8 cellular contexts compared by ENCODE assay signal in genomic region chr4:122921971-122922876, GRCh38. TPM values are rescaled to one million over a fixed set of nuclear protein-coding genes. Genes with fewer than 3 reads are reported as not detected.
DNase-seq lines count a peak whose midpoint lies in the region; ATAC-seq, FAIRE-seq and TF ChIP-seq lines count a peak whose summit lies in the region.

TSS of gene NUDT6 (minus strand) at chr4:122922597. CDS start at chr4:122922572, 25 bp downstream.

- intact Hi-C loops in activated CD8-positive, alpha-beta T cell treated with anti-CD3 and anti-CD28 coated beads for 36 hours (cut with micrococcal nuclease), result loop anchor here (2.0 to 10.0 kb wide), 2 partner anchors 163 to 317 kb away; no protein-coding TSS in a partner anchor

- peak within 1 kb of the TSS; percentile 64 to 72 for H3K4me2 ChIP-seq in H1 (ENCODE audit: insufficient read depth in 1 of 2, low read depth in 2 of 2, low read length in 2 of 2)

- H3K4me3 ChIP-seq in H1 (ENCODE audit: extremely low read depth in 1 of 4, insufficient read depth in 2 of 4, low read depth in 3 of 4, low read length in 4 of 4), result peak within 1 kb of the TSS; percentile 78 to 93 (median 86)

- no peak within 1 kb of the TSS for H2BK20ac ChIP-seq in H1 (ENCODE audit: low read length)

- peak within 1 kb of the TSS; percentile 96 for H3K27ac Mint-ChIP-seq in activated CD8-positive, alpha-beta T cell treated with anti-CD3 and anti-CD28 coated beads for 36 hours
- peak within 1 kb of the TSS; percentile 92 for H3K27ac Mint-ChIP-seq in memory B cell

- peaks cover 6% of the 10 kb centered on the region; the same call in 1 of the 2 replicates for H3K79me1 ChIP-seq in H1 (ENCODE audit: low read depth, low read length)

- DNase-seq in C1 segment of cervical spinal cord (lab: John Stamatoyannopoulos, UW) (peak in 13 of 14 donors; percentile 45 to 86 (median 71)), NCI-H526 treated with DMSO at 0.1 percent for 48 hours (lab: John Stamatoyannopoulos, UW) (peak; percentile 77), H1 (ENCODE audit: low read depth in 1 of 2, low spot score in 2 of 2) (peak in 1 of 2 experiments; percentile 83), memory B cell (ENCODE audit: low spot score in 2 of 2) (peak in 1 of 2 donors; percentile 33)
- peak; percentile 52 for DNase-seq in activated CD8-positive, alpha-beta T cell treated with anti-CD3 and anti-CD28 coated beads for 36 hours
- peak; percentile 18 to 21 for DNase-seq in stimulated activated CD8-positive, alpha-beta memory T cell treated with anti-CD3 and anti-CD28 coated beads, Interleukin-15, amount 100 ng/mL, for 48 hours (ENCODE audit: low read depth in 2 of 2)

- H3K56ac ChIP-seq in H1 (replicated peaks; ENCODE audit: insufficient read length, low read depth, low read length), result peak within 1 kb of the TSS; percentile 81

- no peak within 1 kb of the TSS for H2AK5ac ChIP-seq in H1 (ENCODE audit: low read depth, low read length)

- peak within 1 kb of the TSS; percentile 10; the same call in 1 of the 2 replicates for H2BK12ac ChIP-seq in H1 (ENCODE audit: low read depth, low read length)

- no peaks in the 10 kb centered on the region for H3K27me3 ChIP-seq in H1 (replicated peaks in 1 of 4; ENCODE audit: control insufficient read depth in 3 of 4, extremely low read depth in 1 of 4, insufficient read depth in 3 of 4, low read length in 3 of 4)

- no peaks in the 10 kb centered on the region for H3K9me3 ChIP-seq in H1 (ENCODE audit: insufficient read depth in 2 of 2, low read depth in 1 of 2, low read length in 1 of 2)

- H3K4me3 Mint-ChIP-seq in activated CD8-positive, alpha-beta T cell treated with anti-CD3 and anti-CD28 coated beads for 36 hours, result no peak within 1 kb of the TSS
- H3K4me3 Mint-ChIP-seq in memory B cell, result peak within 1 kb of the TSS; percentile 99

- peaks cover 0 to 6% (median 2%) of the 10 kb centered on the region in 4 experiments; a peak in 4 of 7 replicates for H3K4me1 ChIP-seq in H1 (replicated peaks in 1 of 4; ENCODE audit: control insufficient read depth in 3 of 4, insufficient read depth in 4 of 4, low read length in 3 of 4)

- peaks cover 0 to 2% of the 10 kb centered on the region in 2 experiments for H4K20me1 ChIP-seq in H1 (replicated peaks in 1 of 2; ENCODE audit: control insufficient read depth in 1 of 2, insufficient read depth in 2 of 2, low read length in 2 of 2)

- peak within 1 kb of the TSS; percentile 66 for H4K5ac ChIP-seq in H1 (ENCODE audit: insufficient read length, low read depth, low read length)

- no peak within 1 kb of the TSS for H3K14ac ChIP-seq in H1 (ENCODE audit: insufficient read length)

- peak in 1 of 2 experiments; percentile 10; a peak in 2 of 4 replicates for TF ChIP-seq RAD21 in H1 (IDR thresholded peaks at IDR 0.05 in 1 of 2, conservative IDR thresholded peaks at IDR 0.05 in 1 of 2; ENCODE audit: low read depth in 2 of 2, low read length in 2 of 2)

- H3K27me3 Mint-ChIP-seq in activated CD8-positive, alpha-beta T cell treated with anti-CD3 and anti-CD28 coated beads for 36 hours, result no peaks in the 10 kb centered on the region
- H3K27me3 Mint-ChIP-seq in memory B cell, result no peaks in the 10 kb centered on the region

- H4K8ac ChIP-seq in H1 (ENCODE audit: extremely low read depth, insufficient read depth, low read length), result peak within 1 kb of the TSS; percentile 89; the same call in 1 of the 2 replicates

- POLR2A ChIA-PET in activated CD8-positive, alpha-beta T cell treated with anti-CD3 and anti-CD28 coated beads for 36 hours (lab: Charles Lee), result interaction anchor here (0.9 kb wide), 1 partner anchor 477 kb away, joined by 3 read pairs; no protein-coding TSS in a partner anchor
- POLR2A ChIA-PET in H1 (lab: Charles Lee; ENCODE audit: partially characterized antibody), result interaction anchor here (0.6 to 4.8 kb wide), 12 partner anchors 8 to 312 kb away, joined by 3 to 32 read pairs (median 4); no protein-coding TSS in a partner anchor

- peak within 1 kb of the TSS; percentile 48 for H2BK120ac ChIP-seq in H1 (replicated peaks; ENCODE audit: low read depth, low read length)

- ATAC-seq in GM19025 (IDR thresholded peaks at IDR 0.05; ENCODE audit: low read depth, unreplicated experiment) (peak; percentile 69), HG03139 (IDR thresholded peaks at IDR 0.05; ENCODE audit: unreplicated experiment) (peak; percentile 54), memory B cell (ENCODE audit: low read depth) (peak; percentile 32)
- ATAC-seq in activated CD8-positive, alpha-beta T cell treated with anti-CD3 and anti-CD28 coated beads for 36 hours, result peak; percentile 51

- peak within 1 kb of the TSS; percentile 83 for H2AFZ ChIP-seq in H1 (ENCODE audit: low read length)

- H3K23ac ChIP-seq in H1 (ENCODE audit: insufficient read length), result no peak within 1 kb of the TSS

- H3K4me1 Mint-ChIP-seq in activated CD8-positive, alpha-beta T cell treated with anti-CD3 and anti-CD28 coated beads for 36 hours (ENCODE audit: low read depth), result peaks cover 12% of the 10 kb centered on the region
- H3K4me1 Mint-ChIP-seq in memory B cell, result peaks cover 3% of the 10 kb centered on the region

- H3K27ac ChIP-seq in H1 (ENCODE audit: low read depth, low read length), result peak within 1 kb of the TSS; percentile 10; the same call in 1 of the 2 replicates

- H3K4ac ChIP-seq in H1 (replicated peaks; ENCODE audit: insufficient read length, low read depth, low read length), result no peak within 1 kb of the TSS

- no peaks in the 10 kb centered on the region for H3K36me3 Mint-ChIP-seq in activated CD8-positive, alpha-beta T cell treated with anti-CD3 and anti-CD28 coated beads for 36 hours (ENCODE audit: low read depth)
- no peaks in the 10 kb centered on the region for H3K36me3 Mint-ChIP-seq in memory B cell

- H3K9me3 Mint-ChIP-seq in activated CD8-positive, alpha-beta T cell treated with anti-CD3 and anti-CD28 coated beads for 36 hours, result no peaks in the 10 kb centered on the region
- H3K9me3 Mint-ChIP-seq in memory B cell, result no peaks in the 10 kb centered on the region

- H3K23me2 ChIP-seq in H1 (ENCODE audit: low read depth, low read length), result peaks cover 6% of the 10 kb centered on the region

- no peak for TF ChIP-seq CTCF in activated CD8-positive, alpha-beta T cell treated with anti-CD3 and anti-CD28 coated beads for 36 hours (IDR thresholded peaks at IDR 0.05)
- TF ChIP-seq CTCF in H1 (IDR thresholded peaks at IDR 0.05; ENCODE audit: control extremely low read depth in 1 of 3, insufficient read depth in 1 of 3, low read depth in 1 of 3, low read length in 3 of 3), result no peak

- no peaks in the 10 kb centered on the region; a peak in 1 of 8 replicates for H3K36me3 ChIP-seq in H1 (ENCODE audit: control insufficient read depth in 2 of 4, insufficient read depth in 4 of 4, low read length in 3 of 4)

- no peak within 1 kb of the TSS for H2BK15ac ChIP-seq in H1 (ENCODE audit: low read length)

- peak; percentile 20 to 54 for TF ChIP-seq POLR2A in H1 (IDR thresholded peaks at IDR 0.05; ENCODE audit: control extremely low read depth in 1 of 2, low read depth in 2 of 2, low read length in 2 of 2)

- no peak for FAIRE-seq in H1 (lab: Jason Lieb, UNC)

- peaks cover 8 to 40% of the 10 kb centered on the region in 2 experiments; a peak in 3 of 4 replicates for H3K79me2 ChIP-seq in H1 (ENCODE audit: control insufficient read depth in 1 of 2, insufficient read depth in 2 of 2, low read length in 2 of 2)

- 2% methylated on average over 53 of the region's 63 CpGs; no CpG with 5 or more reads in 1 of the 2 experiments for WGBS in H1 (ENCODE audit: extremely low coverage in 1 of 2, insufficient coverage in 1 of 2, insufficient read length in 1 of 2, insufficient replicate concordance in 2 of 2, low coverage in 1 of 2, low lambda C conversion rate in 2 of 2, missing lambda C conversion rate in 1 of 2), 2 experiments

- TF ChIP-seq EP300 in H1 (IDR thresholded peaks at IDR 0.05; ENCODE audit: borderline replicate concordance in 1 of 2, low read depth in 2 of 2, low read length in 2 of 2), result no peak

- H2BK5ac ChIP-seq in H1 (ENCODE audit: low read depth, low read length), result peak within 1 kb of the TSS; percentile 79

- no peak within 1 kb of the TSS for H4K91ac ChIP-seq in H1 (replicated peaks; ENCODE audit: insufficient read length, low read length)

- H3K9ac ChIP-seq in H1 (replicated peaks in 1 of 4; ENCODE audit: extremely low read depth in 1 of 4, low read depth in 3 of 4, low read length in 3 of 4), result peak within 1 kb of the TSS; percentile 68 to 97 (median 70)

- H3K18ac ChIP-seq in H1 (ENCODE audit: extremely low read depth, low read length), result peak within 1 kb of the TSS; percentile 88

- CTCF ChIA-PET in activated CD8-positive, alpha-beta T cell treated with anti-CD3 and anti-CD28 coated beads for 36 hours (lab: Charles Lee), result interaction anchor here (1.0 to 4.1 kb wide), 3 partner anchors 8 to 189 kb away, joined by 3 to 19 read pairs (median 19); partner anchors contain the start of gene BBS12
- CTCF ChIA-PET in H1 (lab: Charles Lee; ENCODE audit: partially characterized antibody), result interaction anchor here (0.5 to 2.6 kb wide), 10 partner anchors 9 to 1021 kb away, joined by 3 to 19 read pairs (median 4); no protein-coding TSS in a partner anchor

TF ChIP-seq in H1, 55 proteins besides CTCF, POLR2A, EP300 and RAD21 (continues in another document):
- TF ChIP-seq CTBP2 (IDR thresholded peaks at IDR 0.05; ENCODE audit: borderline replicate concordance, insufficient read depth, insufficient read length, low read length), result no peak
- TF ChIP-seq GTF2F1 (IDR thresholded peaks at IDR 0.05; ENCODE audit: borderline replicate concordance, low read depth, low read length), result no peak
- no peak for TF ChIP-seq EGR1 (IDR thresholded peaks at IDR 0.05; ENCODE audit: borderline replicate concordance, low read depth, low read length)
- TF ChIP-seq TEAD4 (IDR thresholded peaks at IDR 0.05; ENCODE audit: low read depth, low read length), result no peak
- TF ChIP-seq BCL11A (IDR thresholded peaks at IDR 0.05; ENCODE audit: low read depth in 2 of 2, low read length in 2 of 2), result no peak
- 0 out of 2 replicates have a peak, but pooled peaks have one; percentile 28 for TF ChIP-seq TBP (IDR thresholded peaks at IDR 0.05; ENCODE audit: low read depth, low read length)
- TF ChIP-seq SIN3A (conservative IDR thresholded peaks at IDR 0.05 in 1 of 2, IDR thresholded peaks at IDR 0.05 in 1 of 2; ENCODE audit: low read depth in 1 of 2, low read length in 2 of 2), result peak in 1 of 2 experiments; percentile 77; a peak in 2 of 4 replicates
- no peak for TF ChIP-seq SP1 (IDR thresholded peaks at IDR 0.05; ENCODE audit: low read depth, low read length)

RNA-seq across cellular contexts. Expression of gene NUDT6, which starts in this region (rescaled TPM):
- total RNA-seq in activated CD8-positive, alpha-beta T cell treated with anti-CD3 and anti-CD28 coated beads for 36 hours, result 1 to 10 TPM; 4.4 to 5.7 TPM
- 4.9 and 5.0 TPM in 2 replicates for total RNA-seq in H1 (2021; fragmentation: NEBNext Ultra II Directional; extraction: Animal tissue kit (Norgen Biotek cat#: 25700))
- polyA plus RNA-seq in H1 (2011; rRNA removed), result 11.1 and 12.4 TPM in 2 replicates
- 9.8 TPM for polyA plus RNA-seq in H1 (2011; cell fraction: cytosol; rRNA removed)
- 6.1 TPM for polyA plus RNA-seq in H1 (2011; cell fraction: nucleus; rRNA removed)
- 8.3 to 11.6 TPM (median 9.6 TPM) in 4 replicates for polyA plus RNA-seq in H1 (2012, experiment 1 of 2)
- polyA plus RNA-seq in H1 (2012, experiment 2 of 2), result 2.4 TPM
- 4.4 TPM for polyA plus RNA-seq in H1 (2013, experiment 1 of 2)
- 4.0 TPM for polyA plus RNA-seq in H1 (2013, experiment 2 of 2)
- 2.6 and 2.9 TPM in 2 replicates for polyA minus RNA-seq in H1 (2011; rRNA and poly(A)+ RNA removed)
- polyA minus RNA-seq in H1 (2011; cell fraction: cytosol; rRNA and poly(A)+ RNA removed), result 1.3 TPM
- 9.8 TPM for polyA minus RNA-seq in H1 (2011; cell fraction: nucleus; rRNA and poly(A)+ RNA removed)
